Comparison of ENCODE assay signal across 11 cellular contexts in the genomic region with DNA sequence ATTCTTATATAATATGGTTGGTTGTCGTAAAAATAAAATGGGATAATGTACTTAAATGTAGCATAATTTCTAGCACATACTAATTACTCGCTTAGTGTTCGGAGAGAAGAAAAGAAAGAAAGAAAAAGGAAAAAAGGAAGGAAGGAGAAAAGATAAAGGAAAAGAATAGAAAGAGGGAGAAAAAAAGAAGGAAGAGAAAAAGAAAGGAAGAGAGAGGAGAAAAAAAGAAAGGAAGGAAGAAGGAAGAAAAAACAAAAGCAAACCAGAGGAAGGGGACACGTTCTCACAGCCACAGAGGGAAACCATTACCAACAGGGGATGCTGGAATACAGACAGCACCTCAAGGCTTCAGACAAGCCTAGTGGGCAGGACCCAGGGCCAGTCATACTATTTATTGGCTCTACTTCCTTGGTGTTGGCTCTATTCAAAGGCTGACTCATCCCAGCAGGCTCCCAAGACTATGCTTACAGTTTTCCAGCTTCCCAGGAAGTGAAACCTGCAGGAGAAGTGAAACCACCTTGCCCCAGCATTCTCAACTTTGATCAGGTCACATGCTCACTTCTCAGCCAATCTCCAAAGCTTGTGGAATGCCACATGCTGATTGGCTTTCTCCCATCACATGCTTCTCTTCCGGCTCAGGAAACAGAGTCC.
A peak's percentile ranks its signal among the peaks of the same experiment; 100 is the strongest.
DNase-seq lines count a peak whose midpoint lies in the region; ATAC-seq, FAIRE-seq and TF ChIP-seq lines count a peak whose summit lies in the region.
"Had no signal": no experiment of that assay in that cellular context is flagged by ENCODE, and none has a peak within 500 bp of the region (broad histone marks: within the 10 kb centered on the region; RNA-seq: fewer than 3 reads in every experiment).

No MANE protein-coding gene starts in this region.

- peaks cover 13% of the 10 kb centered on the region for H3K27me3 ChIP-seq in left ventricle myocardium inferior (ENCODE audit: low read depth)

- H3K9ac ChIP-seq in kidney (ENCODE audit: low read length in 2 of 2): no peak overlapping the region

- H3K4me1 ChIP-seq in left ventricle myocardium inferior (peaks cover 29% of the 10 kb centered on the region), kidney (ENCODE audit: control insufficient read depth in 1 of 2, insufficient read depth in 1 of 2, low read depth in 1 of 2, low read length in 2 of 2) (peaks cover 0 to 2% of the 10 kb centered on the region in 2 donors)

- H3K9me3 ChIP-seq in left ventricle myocardium inferior (replicated peaks) (no peaks in the 10 kb centered on the region), kidney (ENCODE audit: control insufficient read depth in 1 of 2, low read length in 2 of 2) (peaks cover 0 to 9% of the 10 kb centered on the region in 2 donors)

- H3K27ac ChIP-seq in left ventricle myocardium inferior (replicated peaks): no peak overlapping the region
- no peak overlapping the region for H3K27ac ChIP-seq in kidney (ENCODE audit: low read depth in 2 of 2, low read length in 2 of 2)

- ATAC-seq in Right ventricle myocardium inferior: peak; percentile 74
- peak; percentile 50 for ATAC-seq in left colon
- no peak for ATAC-seq in GM21390 (IDR thresholded peaks at IDR 0.05; ENCODE audit: unreplicated experiment)

- FAIRE-seq in kidney (lab: Jason Lieb, UNC): no peak

- H3K4me3 ChIP-seq in left ventricle myocardium inferior (no peak overlapping the region), astrocyte of the cerebellum (ENCODE audit: low read depth, low read length) (no peak overlapping the region), kidney (ENCODE audit: low read length in 2 of 2) (no peak overlapping the region)

- no peak for DNase-seq in Right ventricle myocardium inferior (ENCODE audit: missing footprints)
- no peak for DNase-seq in left ventricle myocardium inferior
- peak; percentile 83 for DNase-seq in astrocyte of the cerebellum (ENCODE audit: low read depth)
- no peak for DNase-seq in left colon
- DNase-seq in NOMO-1 (lab: John Stamatoyannopoulos, UW; ENCODE audit: unreplicated experiment in 2 of 2): no peak
- no peak for DNase-seq in superior temporal gyrus (ENCODE audit: extremely low spot score)
- no peak for DNase-seq in kidney
- DNase-seq: activated CD4-positive, alpha-beta T cell treated with anti-CD3 and anti-CD28 coated beads, Interleukin-2, amount 50 U/mL, for 48 hours; foreskin fibroblast; stimulated activated CD4-positive, alpha-beta T cell treated with anti-CD3 and anti-CD28 coated beads, Interleukin-1b, Interleukin-23, amount 100 ng/mL, for 48 hours had no signal

- in situ Hi-C loops in astrocyte of the cerebellum (cut with HindIII; ENCODE audit: low sequenced_read_pairs): no loop called here

- H3K36me3 ChIP-seq in left ventricle myocardium inferior (no peaks in the 10 kb centered on the region), kidney (ENCODE audit: control insufficient read depth in 1 of 2, insufficient read depth in 2 of 2, low read length in 2 of 2) (no peaks in the 10 kb centered on the region)

- TF ChIP-seq CTCF in left ventricle myocardium inferior (IDR thresholded peaks at IDR 0.05; ENCODE audit: borderline replicate concordance): no peak
- TF ChIP-seq CTCF in astrocyte of the cerebellum (IDR thresholded peaks at IDR 0.05; ENCODE audit: low read depth, low read length, missing control alignments): peak; percentile 4
- no peak for TF ChIP-seq CTCF in kidney (IDR thresholded peaks at IDR 0.05; ENCODE audit: borderline replicate concordance, extremely low read depth, insufficient read depth)

- intact Hi-C loops in Right ventricle myocardium inferior (cut with DNase I): no loop called here
- intact Hi-C loops in left ventricle myocardium inferior (cut with micrococcal nuclease): no loop called here
- intact Hi-C loops in left colon (cut with DNase I, micrococcal nuclease): no loop called here
- intact Hi-C loops in kidney (cut with DNase I): no loop called here
